19 cellular contexts compared by ENCODE assay signal in the genomic region with DNA sequence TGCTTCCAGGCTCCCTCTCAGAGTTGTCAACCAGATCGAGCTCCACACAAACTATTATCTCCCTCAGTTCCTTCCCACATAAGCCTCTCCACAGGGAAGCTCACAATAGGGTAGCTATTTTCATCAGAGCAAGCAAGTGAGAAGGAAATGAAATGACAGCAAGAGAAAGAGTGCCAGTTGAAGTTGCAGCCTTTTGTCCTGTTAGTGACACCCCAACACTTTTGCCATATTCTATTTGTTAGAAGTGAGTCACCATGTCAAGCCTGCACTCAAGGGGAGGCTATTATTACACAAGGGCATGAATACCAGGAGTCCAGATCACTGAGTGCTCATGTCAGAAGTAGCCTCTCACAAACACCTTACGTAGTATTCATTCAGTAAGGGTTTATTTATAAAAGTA.
A peak's percentile ranks its signal among the peaks of the same experiment; 100 is the strongest.
DNase-seq lines count a peak whose midpoint lies in the region; ATAC-seq, FAIRE-seq and TF ChIP-seq lines count a peak whose summit lies in the region.
"Had no signal": no experiment of that assay in that cellular context is flagged by ENCODE, and none has a peak within 500 bp of the region (broad histone marks: within the 10 kb centered on the region; RNA-seq: fewer than 3 reads in every experiment).

No MANE protein-coding gene starts in this region.

- H4K20me1 ChIP-seq in GM23248 (ENCODE audit: insufficient read depth), result no peaks in the 10 kb centered on the region
- H4K20me1 ChIP-seq in astrocyte (ENCODE audit: insufficient read depth, low read length), result no peaks in the 10 kb centered on the region
- no peaks in the 10 kb centered on the region for H4K20me1 ChIP-seq in H9 (ENCODE audit: control insufficient read depth, insufficient read depth, insufficient read length)
- H4K20me1 ChIP-seq: BLaER1 had no signal

- peaks cover 3% of the 10 kb centered on the region for H3K4me1 Mint-ChIP-seq in astrocyte (ENCODE audit: low read depth, unreplicated experiment)
- no peaks in the 10 kb centered on the region for H3K4me1 Mint-ChIP-seq in H9
- H3K4me1 Mint-ChIP-seq: naive thymus-derived CD4-positive, alpha-beta T cell; stimulated activated memory B cell treated with anti-CD40 and anti-IgM and Interleukin-4, amounts not matched to agents 10 μg/mL and 1 μg/mL and 100 μg/mL, for 72 hours had no signal

- H3K27ac Mint-ChIP-seq in astrocyte (ENCODE audit: unreplicated experiment) (no peak overlapping the region), H9 (no peak overlapping the region)
- H3K27ac Mint-ChIP-seq: dendritic cell treated with granulocyte-macrophage colony-stimulating factor and Interleukin-4, amounts not matched to agents 40 ng/mL and 50 ng/mL, for 4 days; naive thymus-derived CD4-positive, alpha-beta T cell; stimulated activated memory B cell treated with anti-CD40 and anti-IgM and Interleukin-4, amounts not matched to agents 10 μg/mL and 1 μg/mL and 100 μg/mL, for 72 hours had no signal

- no peak overlapping the region for H2BK15ac ChIP-seq in H9 (ENCODE audit: low read depth, low read length)

- H3K79me2 ChIP-seq in GM23248 (ENCODE audit: insufficient read depth), result no peaks in the 10 kb centered on the region
- no peaks in the 10 kb centered on the region for H3K79me2 ChIP-seq in astrocyte (ENCODE audit: insufficient read depth, low read length)
- no peaks in the 10 kb centered on the region for H3K79me2 ChIP-seq in H9 (ENCODE audit: insufficient read depth, low read length)

- no peak overlapping the region for H3K23ac ChIP-seq in H9 (ENCODE audit: insufficient read length, low read depth, low read length)

- no peak overlapping the region for H3T11ph ChIP-seq in H9 (ENCODE audit: low read length)

- H3K4me1 ChIP-seq in GM23248 (ENCODE audit: insufficient read depth) (peaks cover 33% of the 10 kb centered on the region), astrocyte (ENCODE audit: insufficient read depth, low read length) (no peaks in the 10 kb centered on the region), psoas muscle (no peaks in the 10 kb centered on the region), H9 (ENCODE audit: insufficient read depth, low read length) (no peaks in the 10 kb centered on the region), kidney (ENCODE audit: control insufficient read depth in 1 of 2, insufficient read depth in 1 of 2, low read depth in 1 of 2, low read length in 2 of 2) (no peaks in the 10 kb centered on the region)
- H3K4me1 ChIP-seq: BLaER1, transverse colon had no signal

- H3K14ac ChIP-seq in H9 (ENCODE audit: insufficient read depth, low read length), result no peak overlapping the region

- H3K27ac ChIP-seq in GM23248 (peak overlapping the region; percentile 27), astrocyte (ENCODE audit: low read depth, low read length) (no peak overlapping the region), psoas muscle (no peak overlapping the region), H9 (ENCODE audit: insufficient read length, low read depth, low read length) (no peak overlapping the region), kidney (ENCODE audit: low read depth in 2 of 2, low read length in 2 of 2) (no peak overlapping the region)
- H3K27ac ChIP-seq: BLaER1, transverse colon had no signal

- no peak overlapping the region for H2BK20ac ChIP-seq in H9 (ENCODE audit: low read depth, low read length, poor library complexity, severe bottlenecking)

- H3K9me3 ChIP-seq in GM23248 (ENCODE audit: low read depth) (peaks cover 4% of the 10 kb centered on the region), astrocyte (ENCODE audit: insufficient read depth, low read depth, low read length) (no peaks in the 10 kb centered on the region), psoas muscle (peaks cover 12% of the 10 kb centered on the region), H9 (ENCODE audit: control insufficient read depth, low read depth, low read length) (no peaks in the 10 kb centered on the region), kidney (ENCODE audit: control insufficient read depth in 1 of 2, low read length in 2 of 2) (peaks cover 0 to 5% of the 10 kb centered on the region in 2 donors)

- no peak overlapping the region for H4K5ac ChIP-seq in H9 (ENCODE audit: insufficient read length, low read depth, low read length)

- no peak overlapping the region for H2AK5ac ChIP-seq in H9 (ENCODE audit: insufficient read length, low read length)

- H3K36me3 Mint-ChIP-seq in astrocyte (ENCODE audit: low read depth, unreplicated experiment), result no peaks in the 10 kb centered on the region
- H3K36me3 Mint-ChIP-seq in H9 (ENCODE audit: insufficient read depth in 1 of 3, low read depth in 3 of 3), result peaks cover 5 to 13% (median 10%) of the 10 kb centered on the region in 3 experiments; a peak in 6 of 7 replicates
- H3K36me3 Mint-ChIP-seq: stimulated activated memory B cell treated with anti-CD40 and anti-IgM and Interleukin-4, amounts not matched to agents 10 μg/mL and 1 μg/mL and 100 μg/mL, for 72 hours had no signal

- DNase-seq in GM23248 (peak; percentile 86), astrocyte (ENCODE audit: low read depth) (peak; percentile 50), foreskin fibroblast (peak; percentile 79 to 89), psoas muscle (no peak), H9 (no peak), kidney (no peak), HPDE6-E6E7 (ENCODE audit: extremely low spot score) (no peak)
- DNase-seq: activated CD8-positive, alpha-beta memory T cell treated with anti-CD3 and anti-CD28 coated beads for 24 hours; amniotic stem cell; MV-4-11; naive thymus-derived CD4-positive, alpha-beta T cell; NCI-H774; posterior cingulate gyrus; stimulated activated CD4-positive, alpha-beta T cell treated with anti-CD3 and anti-CD28 coated beads, Interleukin-12 subunit alpha, Interleukin-12 subunit beta, amount 100 ng/mL, for 4 hours; transverse colon had no signal

- H3K9me2 ChIP-seq in GM23248 (ENCODE audit: insufficient read depth), result no peaks in the 10 kb centered on the region

- H3K27me3 ChIP-seq in GM23248 (replicated peaks; ENCODE audit: insufficient read depth) (no peaks in the 10 kb centered on the region), astrocyte (ENCODE audit: insufficient read depth, low read length) (no peaks in the 10 kb centered on the region), psoas muscle (ENCODE audit: insufficient read depth in 3 of 3, low read length in 2 of 3) (no peaks in the 10 kb centered on the region), H9 (ENCODE audit: insufficient read depth, low read length) (no peaks in the 10 kb centered on the region)
- H3K27me3 ChIP-seq: BLaER1, transverse colon had no signal

- no peak overlapping the region for H3K4me3 ChIP-seq in GM23248
- H3K4me3 ChIP-seq in astrocyte (ENCODE audit: insufficient read depth, low read depth, low read length), result no peak overlapping the region
- H3K4me3 ChIP-seq in foreskin fibroblast (ENCODE audit: low read depth in 1 of 2, low read length in 2 of 2), result no peak overlapping the region
- no peak overlapping the region for H3K4me3 ChIP-seq in psoas muscle
- no peak overlapping the region for H3K4me3 ChIP-seq in kidney (ENCODE audit: low read length in 2 of 2)
- H3K4me3 ChIP-seq: BLaER1, transverse colon had no signal

- peak; percentile 49 to 95 (median 72) for ATAC-seq in psoas muscle
- ATAC-seq in HG02678 (IDR thresholded peaks at IDR 0.05; ENCODE audit: unreplicated experiment), result no peak
- ATAC-seq: naive thymus-derived CD4-positive, alpha-beta T cell; stimulated activated memory B cell treated with anti-CD40 and anti-IgM and Interleukin-4, amounts not matched to agents 10 μg/mL and 1 μg/mL and 100 μg/mL, for 72 hours had no signal

- H3K4me2 ChIP-seq in GM23248 (ENCODE audit: unreplicated experiment), result peak overlapping the region; percentile 3
- H3K4me2 ChIP-seq in astrocyte (ENCODE audit: low read length), result no peak overlapping the region
- no peak overlapping the region for H3K4me2 ChIP-seq in H9 (ENCODE audit: insufficient read depth, insufficient read length, low read length)
- H3K4me2 ChIP-seq: BLaER1 had no signal

- H2AFZ ChIP-seq in GM23248 (no peak overlapping the region), astrocyte (ENCODE audit: low read depth, low read length) (no peak overlapping the region), H9 (ENCODE audit: low read length) (no peak overlapping the region)

- no peak for TF ChIP-seq CTCF in astrocyte (IDR thresholded peaks at IDR 0.05; ENCODE audit: insufficient read depth, low read depth, low read length)
- no peak for TF ChIP-seq CTCF in foreskin fibroblast (IDR thresholded peaks at IDR 0.05; ENCODE audit: low read depth, low read length)
- no peak for TF ChIP-seq CTCF in psoas muscle (IDR thresholded peaks at IDR 0.05)
- TF ChIP-seq CTCF in H9 (conservative IDR thresholded peaks at IDR 0.05), result no peak
- TF ChIP-seq CTCF in kidney (IDR thresholded peaks at IDR 0.05; ENCODE audit: borderline replicate concordance, extremely low read depth, insufficient read depth), result no peak

- H2BK120ac ChIP-seq in H9 (ENCODE audit: low read depth, low read length, poor library complexity, severe bottlenecking), result no peak overlapping the region

- H3K4ac ChIP-seq in H9 (ENCODE audit: low read depth, low read length), result no peak overlapping the region

- no peaks in the 10 kb centered on the region for H3K79me1 ChIP-seq in H9 (ENCODE audit: insufficient read depth, low read depth, low read length, poor library complexity, severe bottlenecking)

- H3K4me3 Mint-ChIP-seq in astrocyte (ENCODE audit: unreplicated experiment) (no peak overlapping the region), H9 (no peak overlapping the region)
- H3K4me3 Mint-ChIP-seq: dendritic cell treated with granulocyte-macrophage colony-stimulating factor and Interleukin-4, amounts not matched to agents 40 ng/mL and 50 ng/mL, for 4 days; naive thymus-derived CD4-positive, alpha-beta T cell; stimulated activated memory B cell treated with anti-CD40 and anti-IgM and Interleukin-4, amounts not matched to agents 10 μg/mL and 1 μg/mL and 100 μg/mL, for 72 hours had no signal

- no peak overlapping the region for H2BK12ac ChIP-seq in H9 (ENCODE audit: insufficient read length, low read depth, low read length)

- H2BK5ac ChIP-seq in H9 (ENCODE audit: insufficient read length, low read length), result no peak overlapping the region

- H3K9ac ChIP-seq in GM23248 (no peak overlapping the region), astrocyte (ENCODE audit: low read length) (no peak overlapping the region), H9 (ENCODE audit: extremely low read depth, insufficient read length, low read length) (no peak overlapping the region), kidney (ENCODE audit: low read length in 2 of 2) (no peak overlapping the region)
- H3K9ac ChIP-seq: BLaER1 had no signal

- no peaks in the 10 kb centered on the region for H3K27me3 Mint-ChIP-seq in astrocyte (ENCODE audit: low read depth, unreplicated experiment)
- H3K27me3 Mint-ChIP-seq in H9 (ENCODE audit: low read depth), result no peaks in the 10 kb centered on the region
- H3K27me3 Mint-ChIP-seq: stimulated activated memory B cell treated with anti-CD40 and anti-IgM and Interleukin-4, amounts not matched to agents 10 μg/mL and 1 μg/mL and 100 μg/mL, for 72 hours had no signal

- H3K18ac ChIP-seq in H9 (ENCODE audit: insufficient read length, low read depth, low read length), result no peak overlapping the region

- in situ Hi-C loops in GM23248 (cut with MboI), result no loop called here

- H3K9me3 Mint-ChIP-seq in astrocyte (ENCODE audit: unreplicated experiment) (peaks cover 6% of the 10 kb centered on the region), H9 (peaks cover 21 to 24% of the 10 kb centered on the region in 2 experiments)

- H4K8ac ChIP-seq in H9 (replicated peaks; ENCODE audit: insufficient read length, low read depth, low read length), result no peak overlapping the region

- H3K36me3 ChIP-seq in GM23248 (ENCODE audit: low read depth) (no peaks in the 10 kb centered on the region), astrocyte (ENCODE audit: insufficient read depth, low read length) (no peaks in the 10 kb centered on the region), psoas muscle (ENCODE audit: insufficient read depth in 1 of 2, low read depth in 1 of 2) (no peaks in the 10 kb centered on the region), kidney (ENCODE audit: control insufficient read depth in 1 of 2, insufficient read depth in 2 of 2, low read length in 2 of 2) (no peaks in the 10 kb centered on the region)
- H3K36me3 ChIP-seq: BLaER1, transverse colon had no signal

- no peak overlapping the region for H3K56ac ChIP-seq in H9 (ENCODE audit: insufficient read length, low read depth, low read length)

- H4K91ac ChIP-seq in H9 (ENCODE audit: insufficient read length, low read depth, low read length), result no peak overlapping the region

- H3K23me2 ChIP-seq in H9 (ENCODE audit: insufficient read length, low read depth, low read length, poor library complexity, severe bottlenecking), result no peaks in the 10 kb centered on the region

- peaks cover 30% of the 10 kb centered on the region for H3F3A ChIP-seq in GM23248 (ENCODE audit: insufficient read depth)

- intact Hi-C loops in psoas muscle (cut with DNase I) (no loop called here), kidney (cut with DNase I) (no loop called here)

- FAIRE-seq in astrocyte (lab: Jason Lieb, UNC) (no peak), kidney (lab: Jason Lieb, UNC) (no peak)

- 44 to 52% methylated on average over 2 of the region's 2 CpGs for WGBS in GM23248 (ENCODE audit: low coverage in 1 of 2, low lambda C conversion rate in 2 of 2, missing lambda C conversion rate in 2 of 2), 2 experiments
- 51 to 65% (median 55%) methylated on average over 2 of the region's 2 CpGs for WGBS in psoas muscle, 3 donors
- WGBS in H9 (ENCODE audit: extremely low coverage, insufficient read length, low lambda C conversion rate), result no CpG with 5 or more reads among the region's 2 CpGs

Comparison
In these comparisons a context has a peak if more than half of its experiments do, and no peak if none do; other contexts are left out.
1. DNase-seq: peak in GM23248 (single experiment), astrocyte (single experiment) and foreskin fibroblast (2 of 2); none in psoas muscle (0 of 2), H9 (single experiment), kidney (single experiment) and HPDE6-E6E7 (single experiment).